21 cellular contexts compared by ENCODE assay signal in the genomic region with DNA sequence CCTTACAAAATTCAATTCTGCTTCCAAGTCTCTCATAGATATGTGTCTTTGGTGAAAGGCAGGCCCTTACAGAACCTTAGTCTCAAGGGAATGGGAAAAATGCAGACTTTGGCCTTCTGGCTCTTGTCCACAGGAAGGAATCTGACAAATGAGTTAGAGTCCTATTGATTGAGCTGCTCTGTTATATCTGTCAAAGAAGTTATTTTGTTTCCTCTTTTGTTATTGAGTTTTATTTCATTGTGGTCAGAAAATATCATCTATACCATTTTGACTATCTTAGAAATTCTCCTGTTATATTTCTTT.
DNase-seq lines count a peak whose midpoint lies in the region; ATAC-seq, FAIRE-seq and TF ChIP-seq lines count a peak whose summit lies in the region.
"Had no signal": no experiment of that assay in that cellular context is flagged by ENCODE, and none has a peak within 500 bp of the region (broad histone marks: within the 10 kb centered on the region; RNA-seq: fewer than 3 reads in every experiment).

No MANE protein-coding gene starts in this region.

- DNase-seq in activated naive CD4-positive, alpha-beta T cell treated with Interleukin-2 at 50 U/mL for 16 hours = no peak
- DNase-seq in adipocyte (ENCODE audit: low read depth) = peak; percentile 27
- DNase-seq in left lobe of liver (ENCODE audit: low spot score) = peak; percentile 53
- peak; percentile 78 for DNase-seq in small intestine
- DNase-seq in NCI-H774 (lab: John Stamatoyannopoulos, UW) = no peak
- no peak for DNase-seq in activated naive CD4-positive, alpha-beta T cell treated with anti-CD3 and anti-CD28 coated beads, Interleukin-2, amount 50 U/mL, for 72 hours (ENCODE audit: low spot score in 2 of 2)
- no peak for DNase-seq in tibial nerve (ENCODE audit: low spot score in 2 of 2)
- DNase-seq: activated CD4-positive, alpha-beta T cell treated with anti-CD3 and anti-CD28 coated beads, Interleukin-2, amount 10 ng/mL, durations not matched to agents 24 days and 14 days; adrenal gland; NCI-H526; PC-9; stomach had no signal

- no peak overlapping the region for H3K27ac ChIP-seq in small intestine (ENCODE audit: low read depth in 1 of 2, low read length in 1 of 2)
- H3K27ac ChIP-seq in tibial nerve = no peak overlapping the region
- H3K27ac ChIP-seq: adrenal gland, gastroesophageal sphincter, PC-9, SJSA1, stomach had no signal

- peak; percentile 92 for ATAC-seq in left lobe of liver
- no peak for ATAC-seq in activated naive CD4-positive, alpha-beta T cell treated with anti-CD3 and anti-CD28 coated beads, Interleukin-2, amount 50 U/mL, for 72 hours
- ATAC-seq: gastroesophageal sphincter had no signal

- no peak overlapping the region for H3K9ac ChIP-seq in adipocyte (ENCODE audit: low read length)

- peaks cover 20% of the 10 kb centered on the region for H3K36me3 Mint-ChIP-seq in activated naive CD4-positive, alpha-beta T cell treated with anti-CD3 and anti-CD28 coated beads, Interleukin-2, amount 50 U/mL, for 24 hours
- H3K36me3 Mint-ChIP-seq in activated naive CD4-positive, alpha-beta T cell treated with anti-CD3 and anti-CD28 coated beads, Interleukin-2, amount 50 U/mL, for 72 hours = peaks cover 14 to 20% of the 10 kb centered on the region in 2 donors

- no peak for TF ChIP-seq EP300 in tibial nerve (IDR thresholded peaks at IDR 0.05)

- H3K4me1 ChIP-seq in adipocyte (ENCODE audit: control insufficient read depth, insufficient read depth, low read length) = peaks cover 8% of the 10 kb centered on the region
- peaks cover 0 to 6% of the 10 kb centered on the region in 2 donors for H3K4me1 ChIP-seq in small intestine (ENCODE audit: control insufficient read depth in 2 of 2, insufficient read depth in 1 of 2, low read depth in 1 of 2, low read length in 1 of 2)
- peaks cover 0 to 5% (median 0%) of the 10 kb centered on the region in 4 donors for H3K4me1 ChIP-seq in tibial nerve
- H3K4me1 ChIP-seq: adrenal gland, gastroesophageal sphincter, SJSA1, stomach had no signal

- H3K9me3 ChIP-seq in adipocyte (ENCODE audit: control insufficient read depth, low read length) (no peaks in the 10 kb centered on the region), small intestine (ENCODE audit: control insufficient read depth, low read depth) (no peaks in the 10 kb centered on the region), tibial nerve (no peaks in the 10 kb centered on the region)
- H3K9me3 ChIP-seq: adrenal gland, gastroesophageal sphincter, SJSA1, stomach had no signal

- no peak for TF ChIP-seq CTCF in tibial nerve (IDR thresholded peaks at IDR 0.05)

- peak overlapping the region; percentile 53 for H3K27ac Mint-ChIP-seq in activated naive CD4-positive, alpha-beta T cell treated with anti-CD3 and anti-CD28 coated beads, Interleukin-2, amount 50 U/mL, for 24 hours
- peak overlapping the region in 1 of 2 donors; percentile 83 for H3K27ac Mint-ChIP-seq in activated naive CD4-positive, alpha-beta T cell treated with anti-CD3 and anti-CD28 coated beads, Interleukin-2, amount 50 U/mL, for 72 hours

- H3K4me3 ChIP-seq in adipocyte (ENCODE audit: low read length) = no peak overlapping the region
- H3K4me3 ChIP-seq in small intestine (ENCODE audit: low read depth in 1 of 2, low read length in 2 of 2) = no peak overlapping the region
- H3K4me3 ChIP-seq in tibial nerve = no peak overlapping the region
- H3K4me3 ChIP-seq: adrenal gland, gastroesophageal sphincter, K562, lung, PC-9, SJSA1, stomach had no signal

- no peak for FAIRE-seq in small intestine (lab: Jason Lieb, UNC)
- FAIRE-seq: H54, K562, TTC549 had no signal

- H3K4me3 Mint-ChIP-seq in activated naive CD4-positive, alpha-beta T cell treated with anti-CD3 and anti-CD28 coated beads, Interleukin-2, amount 50 U/mL, for 24 hours = no peak overlapping the region
- H3K4me3 Mint-ChIP-seq: activated CD4-positive, alpha-beta T cell treated with anti-CD3 and anti-CD28 coated beads, Interleukin-2, amount 10 ng/mL, durations not matched to agents 24 days and 14 days; central memory CD8-positive, alpha-beta T cell; neural crest cell had no signal

- H3K36me3 ChIP-seq in adipocyte (ENCODE audit: control insufficient read depth, insufficient read depth, low read length, severe bottlenecking) = peaks cover 3% of the 10 kb centered on the region
- H3K36me3 ChIP-seq in small intestine (ENCODE audit: control insufficient read depth in 2 of 2, insufficient read depth in 2 of 2, low read length in 2 of 2) = no peaks in the 10 kb centered on the region
- peaks cover 0 to 36% (median 0%) of the 10 kb centered on the region in 3 donors for H3K36me3 ChIP-seq in tibial nerve
- H3K36me3 ChIP-seq: adrenal gland, SJSA1 had no signal

- no peaks in the 10 kb centered on the region for H3K27me3 ChIP-seq in adipocyte (replicated peaks; ENCODE audit: control insufficient read depth, insufficient read depth, low read length)
- H3K27me3 ChIP-seq in small intestine (ENCODE audit: control insufficient read depth in 2 of 2, insufficient read depth in 2 of 2, low read length in 2 of 2) = no peaks in the 10 kb centered on the region
- no peaks in the 10 kb centered on the region for H3K27me3 ChIP-seq in tibial nerve
- H3K27me3 ChIP-seq: adrenal gland, gastroesophageal sphincter, SJSA1, stomach had no signal

- peaks cover 3% of the 10 kb centered on the region for H3K9me3 Mint-ChIP-seq in activated naive CD4-positive, alpha-beta T cell treated with anti-CD3 and anti-CD28 coated beads, Interleukin-2, amount 50 U/mL, for 24 hours
- H3K9me3 Mint-ChIP-seq in activated naive CD4-positive, alpha-beta T cell treated with anti-CD3 and anti-CD28 coated beads, Interleukin-2, amount 50 U/mL, for 72 hours = peaks cover 5 to 16% of the 10 kb centered on the region in 2 donors
- H3K9me3 Mint-ChIP-seq: central memory CD8-positive, alpha-beta T cell had no signal

- H3K4me1 Mint-ChIP-seq in activated naive CD4-positive, alpha-beta T cell treated with anti-CD3 and anti-CD28 coated beads, Interleukin-2, amount 50 U/mL, for 24 hours = peaks cover 13% of the 10 kb centered on the region
- H3K4me1 Mint-ChIP-seq: central memory CD8-positive, alpha-beta T cell had no signal

- H3K27me3 Mint-ChIP-seq in activated naive CD4-positive, alpha-beta T cell treated with anti-CD3 and anti-CD28 coated beads, Interleukin-2, amount 50 U/mL, for 24 hours = no peaks in the 10 kb centered on the region
- H3K27me3 Mint-ChIP-seq: activated CD4-positive, alpha-beta T cell treated with anti-CD3 and anti-CD28 coated beads, Interleukin-2, amount 10 ng/mL, durations not matched to agents 24 days and 14 days; central memory CD8-positive, alpha-beta T cell had no signal

- TF ChIP-seq POLR2A in tibial nerve (IDR thresholded peaks at IDR 0.05) = no peak

Comparison
In these comparisons a context has a peak if more than half of its experiments do, and no peak if none do; other contexts are left out.
1. DNase-seq: peak in adipocyte (single experiment), left lobe of liver (single experiment) and small intestine (single experiment); none in activated naive CD4-positive, alpha-beta T cell treated with Interleukin-2 at 50 U/mL for 16 hours (single experiment), NCI-H774 (single experiment), activated naive CD4-positive, alpha-beta T cell treated with anti-CD3 and anti-CD28 coated beads, Interleukin-2, amount 50 U/mL, for 72 hours (0 of 2) and tibial nerve (0 of 2).